Comparison of ENCODE assay signal across 8 cellular contexts in the genomic region with DNA sequence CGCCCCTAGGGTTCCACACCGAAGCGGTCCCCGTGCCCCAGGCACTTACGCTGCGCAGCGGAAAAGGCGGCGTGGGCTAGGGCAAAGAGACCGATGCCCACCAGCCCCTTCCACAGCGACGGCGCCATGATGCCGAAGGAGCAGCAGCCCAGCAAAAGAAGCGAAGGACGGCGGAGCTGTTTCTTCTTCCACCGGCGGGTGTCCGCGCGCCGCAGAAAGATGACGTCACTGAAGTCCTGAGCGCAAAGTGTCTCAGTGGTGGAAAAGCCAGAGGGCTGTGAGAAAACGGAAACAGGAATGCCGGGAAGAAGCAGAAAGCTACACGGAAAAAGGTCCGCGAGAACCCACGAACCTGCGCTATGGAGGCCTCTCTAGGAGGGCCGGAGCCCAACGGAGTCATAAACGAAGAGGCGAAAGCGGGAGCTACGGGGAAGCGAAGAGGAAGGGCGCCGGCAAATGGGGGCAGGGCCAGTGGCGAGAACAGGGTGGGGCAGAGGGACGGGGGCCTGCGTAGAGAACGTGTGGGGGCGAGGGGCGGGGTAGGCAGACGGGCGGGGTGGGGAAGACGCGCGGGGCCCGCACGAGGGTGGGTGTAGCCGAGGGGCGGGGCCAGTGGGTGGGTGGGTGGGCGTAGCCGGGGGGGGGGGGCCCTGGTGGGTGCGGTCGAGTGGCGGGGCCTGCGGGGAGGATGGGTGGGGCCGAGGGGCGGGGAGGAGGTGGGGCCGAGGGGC. TPM values are rescaled to one million over a fixed set of nuclear protein-coding genes. Genes with fewer than 3 reads are reported as not detected.
DNase-seq lines count a peak whose midpoint lies in the region; ATAC-seq lines count a peak whose summit lies in the region.

A gene (minus strand): TSS at position 441 of the 731 bp plus-strand sequence. CDS start 313 bp downstream, at position 128.

- peak within 1 kb of the TSS; percentile 90 for H3K4me3 Mint-ChIP-seq in activated T-helper 1 cell treated with anti-CD3 and anti-CD28 coated beads, Interleukin-12 subunit alpha, Interleukin-12 subunit beta, Interleukin-2, Interleukin-4 antibody, amounts not matched to agents 30 ng/mL and 10 ng/mL and 1 ng/mL, durations not matched to agents 14 hours and 24 hours and 36 hours
- H3K4me3 Mint-ChIP-seq in naive B cell, result peak within 1 kb of the TSS; percentile 95 to 99 (median 98)
- H3K4me3 Mint-ChIP-seq in stimulated activated effector memory CD8-positive, alpha-beta T cell treated with anti-CD3 and anti-CD28 coated beads, Interleukin-12 subunit alpha, Interleukin-12 subunit beta, amount 100 ng/mL, for 72 hours, result peak within 1 kb of the TSS; percentile 92

- no peaks in the 10 kb centered on the region for H3K9me3 Mint-ChIP-seq in activated T-helper 1 cell treated with anti-CD3 and anti-CD28 coated beads, Interleukin-12 subunit alpha, Interleukin-12 subunit beta, Interleukin-2, Interleukin-4 antibody, amounts not matched to agents 30 ng/mL and 10 ng/mL and 1 ng/mL, durations not matched to agents 14 hours and 24 hours and 36 hours
- peaks cover 0 to 1% (median 0%) of the 10 kb centered on the region in 7 donors for H3K9me3 Mint-ChIP-seq in naive B cell
- no peaks in the 10 kb centered on the region for H3K9me3 Mint-ChIP-seq in stimulated activated effector memory CD8-positive, alpha-beta T cell treated with anti-CD3 and anti-CD28 coated beads, Interleukin-12 subunit alpha, Interleukin-12 subunit beta, amount 100 ng/mL, for 72 hours

- H3K4me1 Mint-ChIP-seq in activated T-helper 1 cell treated with anti-CD3 and anti-CD28 coated beads, Interleukin-12 subunit alpha, Interleukin-12 subunit beta, Interleukin-2, Interleukin-4 antibody, amounts not matched to agents 30 ng/mL and 10 ng/mL and 1 ng/mL, durations not matched to agents 14 hours and 24 hours and 36 hours (ENCODE audit: low read depth), result peaks cover 40% of the 10 kb centered on the region
- H3K4me1 Mint-ChIP-seq in naive B cell, result peaks cover 10 to 24% (median 12%) of the 10 kb centered on the region in 3 donors
- peaks cover 42% of the 10 kb centered on the region for H3K4me1 Mint-ChIP-seq in stimulated activated effector memory CD8-positive, alpha-beta T cell treated with anti-CD3 and anti-CD28 coated beads, Interleukin-12 subunit alpha, Interleukin-12 subunit beta, amount 100 ng/mL, for 72 hours

- H3K27ac Mint-ChIP-seq in activated T-helper 1 cell treated with anti-CD3 and anti-CD28 coated beads, Interleukin-12 subunit alpha, Interleukin-12 subunit beta, Interleukin-2, Interleukin-4 antibody, amounts not matched to agents 30 ng/mL and 10 ng/mL and 1 ng/mL, durations not matched to agents 14 hours and 24 hours and 36 hours, result peak within 1 kb of the TSS; percentile 91
- peak within 1 kb of the TSS; percentile 95 to 100 (median 99) for H3K27ac Mint-ChIP-seq in naive B cell
- H3K27ac Mint-ChIP-seq in stimulated activated effector memory CD8-positive, alpha-beta T cell treated with anti-CD3 and anti-CD28 coated beads, Interleukin-12 subunit alpha, Interleukin-12 subunit beta, amount 100 ng/mL, for 72 hours, result peak within 1 kb of the TSS; percentile 96

- peaks cover 2% of the 10 kb centered on the region for H3K27me3 Mint-ChIP-seq in activated T-helper 1 cell treated with anti-CD3 and anti-CD28 coated beads, Interleukin-12 subunit alpha, Interleukin-12 subunit beta, Interleukin-2, Interleukin-4 antibody, amounts not matched to agents 30 ng/mL and 10 ng/mL and 1 ng/mL, durations not matched to agents 14 hours and 24 hours and 36 hours (ENCODE audit: insufficient read depth)
- peaks cover 0 to 3% (median 0%) of the 10 kb centered on the region in 3 donors for H3K27me3 Mint-ChIP-seq in naive B cell

- no peaks in the 10 kb centered on the region for H3K36me3 Mint-ChIP-seq in activated T-helper 1 cell treated with anti-CD3 and anti-CD28 coated beads, Interleukin-12 subunit alpha, Interleukin-12 subunit beta, Interleukin-2, Interleukin-4 antibody, amounts not matched to agents 30 ng/mL and 10 ng/mL and 1 ng/mL, durations not matched to agents 14 hours and 24 hours and 36 hours (ENCODE audit: low read depth)
- H3K36me3 Mint-ChIP-seq in naive B cell, result no peaks in the 10 kb centered on the region
- H3K36me3 Mint-ChIP-seq in stimulated activated effector memory CD8-positive, alpha-beta T cell treated with anti-CD3 and anti-CD28 coated beads, Interleukin-12 subunit alpha, Interleukin-12 subunit beta, amount 100 ng/mL, for 72 hours, result peaks cover 23% of the 10 kb centered on the region

- intact Hi-C loops in activated T-helper 1 cell treated with anti-CD3 and anti-CD28 coated beads, Interleukin-12 subunit alpha, Interleukin-12 subunit beta, Interleukin-2, Interleukin-4 antibody, amounts not matched to agents 30 ng/mL and 10 ng/mL and 1 ng/mL, durations not matched to agents 14 hours and 24 hours and 36 hours (cut with micrococcal nuclease), result loop anchor here (1.0 to 5.0 kb wide), 7 partner anchors 12 to 1801 kb away; a partner anchor contains a TSS

- DNase-seq in DMS53 treated with DMSO at 0.1 percent for 48 hours (lab: John Stamatoyannopoulos, UW; ENCODE audit: unreplicated experiment), result peak; percentile 76
- DNase-seq in Kasumi-1 (lab: John Stamatoyannopoulos, UW), result peak; percentile 72 to 78
- DNase-seq in RPMI7951 (ENCODE audit: low read depth), result peak; percentile 73
- peak; percentile 74 for DNase-seq in activated T-helper 1 cell treated with anti-CD3 and anti-CD28 coated beads, Interleukin-12 subunit alpha, Interleukin-12 subunit beta, Interleukin-2, Interleukin-4 antibody, amounts not matched to agents 30 ng/mL and 10 ng/mL and 1 ng/mL, durations not matched to agents 14 hours and 24 hours and 36 hours (ENCODE audit: low spot score)
- DNase-seq in fibroblast of gingiva (ENCODE audit: low read depth), result peak; percentile 82
- peak; percentile 84 for DNase-seq in naive B cell
- DNase-seq in stimulated activated effector memory CD8-positive, alpha-beta T cell treated with anti-CD3 and anti-CD28 coated beads, Interleukin-12 subunit alpha, Interleukin-12 subunit beta, amount 100 ng/mL, for 72 hours (ENCODE audit: low spot score in 2 of 2), result peak; percentile 59 to 85

- ATAC-seq in GM21825 (IDR thresholded peaks at IDR 0.05; ENCODE audit: unreplicated experiment), result peak; percentile 76
- peak; percentile 89 to 90 for ATAC-seq in naive B cell (ENCODE audit: low read depth in 2 of 2)
- peak; percentile 87 for ATAC-seq in stimulated activated effector memory CD8-positive, alpha-beta T cell treated with anti-CD3 and anti-CD28 coated beads, Interleukin-12 subunit alpha, Interleukin-12 subunit beta, amount 100 ng/mL, for 72 hours

RNA-seq across cellular contexts. Expression of the gene that starts here (rescaled TPM):
- 19.8 and 28.0 TPM in 2 replicates for total RNA-seq in RPMI7951 (2014; rRNA removed; shearing (Covaris generic))
- total RNA-seq in activated T-helper 1 cell treated with anti-CD3 and anti-CD28 coated beads, Interleukin-12 subunit alpha, Interleukin-12 subunit beta, Interleukin-2, Interleukin-4 antibody, amounts not matched to agents 30 ng/mL and 10 ng/mL and 1 ng/mL, durations not matched to agents 14 hours and 24 hours and 36 hours, result 25.2 and 26.4 TPM in 2 replicates
- 10 to 100 TPM in 3 of 6 donors, 1 to 10 TPM in 3; 7.6 to 11.5 (median 10.4) TPM for polyA plus RNA-seq in naive B cell (ENCODE audit: low read depth in 6 of 6)

Comparison
In these comparisons a context has a peak if more than half of its experiments do, and no peak if none do; other contexts are left out.
1. Peak in every context shown above with its lines: DNase-seq and ATAC-seq.